In the genomic region with DNA sequence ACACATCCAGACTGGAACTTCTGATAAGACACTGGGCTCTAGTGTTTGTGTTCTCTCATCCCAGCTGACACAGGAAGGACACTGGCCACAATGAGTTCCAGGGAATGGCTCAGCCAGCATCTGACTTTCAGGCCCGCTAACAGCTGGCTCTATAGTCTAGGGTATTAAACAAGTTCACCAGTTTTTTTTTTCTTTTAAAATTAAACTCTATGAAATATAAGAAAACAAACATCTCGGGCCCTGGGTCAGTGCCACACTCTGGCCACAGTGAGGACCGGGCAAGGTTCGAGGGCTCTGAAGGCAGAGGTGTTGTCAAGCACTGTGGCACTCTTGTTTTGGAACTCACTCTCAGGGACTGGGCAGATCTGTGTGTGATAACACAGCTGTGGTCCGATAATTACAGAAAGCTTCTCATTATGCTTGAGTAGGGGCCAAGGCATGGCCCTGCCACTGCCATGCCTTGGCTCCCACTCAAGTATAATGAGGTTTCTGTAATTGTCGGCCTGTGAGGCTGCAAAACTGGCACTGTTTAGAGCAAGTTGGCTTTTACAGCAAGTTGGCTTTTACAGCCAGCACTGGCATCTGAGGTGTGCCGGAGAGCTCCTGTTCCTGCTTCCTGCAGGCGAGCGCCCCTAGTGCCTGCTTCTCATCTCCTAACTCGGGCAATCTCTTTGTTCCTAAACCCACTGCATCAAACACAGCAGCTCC, we compare ENCODE assay signal across 9 cellular contexts.
DNase-seq lines count a peak whose midpoint lies in the region; ATAC-seq and TF ChIP-seq lines count a peak whose summit lies in the region.
"Had no signal": no experiment of that assay in that cellular context is flagged by ENCODE, and none has a peak within 500 bp of the region (broad histone marks: within the 10 kb centered on the region; RNA-seq: fewer than 3 reads in every experiment).

No MANE protein-coding gene starts in this region.

- intact Hi-C loops in IMR-90 (cut with micrococcal nuclease) (no loop called here), dorsolateral prefrontal cortex (cut with DNase I) (loop anchor here in 1 of 2 donors (5.0 kb wide), 1 partner anchor 33 kb away; no protein-coding TSS in a partner anchor)

- H2BK20ac ChIP-seq in IMR-90 (ENCODE audit: low read depth, low read length): no peak overlapping the region

- TF ChIP-seq CTCF in GM12875 (IDR thresholded peaks at IDR 0.05; ENCODE audit: borderline replicate concordance, insufficient read depth, low read depth, low read length) (peak; percentile 60), IMR-90 (conservative IDR thresholded peaks at IDR 0.05; ENCODE audit: low read depth, low read length) (peak; percentile 24), dorsolateral prefrontal cortex (IDR thresholded peaks at IDR 0.05 in 54 of 56, conservative IDR thresholded peaks at IDR 0.05 in 2 of 56; ENCODE audit: low read depth in 1 of 56, partially characterized antibody in 56 of 56) (peak in 52 of 56 donors; percentile 15 to 68 (median 46))

- no peak for DNase-seq in IMR-90
- DNase-seq in dorsolateral prefrontal cortex: peak; percentile 26 to 75 (median 62)
- peak; percentile 79 for DNase-seq in mesendoderm

- no peak for TF ChIP-seq POLR2A in IMR-90 (IDR thresholded peaks at IDR 0.05; ENCODE audit: low read depth, low read length)

- H2BK120ac ChIP-seq in IMR-90 (ENCODE audit: low read depth, low read length): no peak overlapping the region
- H2BK120ac ChIP-seq in mesendoderm (ENCODE audit: low read depth, low read length): no peak overlapping the region

- POLR2A ChIA-PET in IMR-90 (lab: Charles Lee; ENCODE audit: unreplicated experiment): no interaction called here

- H3K36me3 ChIP-seq in IMR-90 (ENCODE audit: control insufficient read depth, insufficient read depth, low read length) (no peaks in the 10 kb centered on the region), mesendoderm (ENCODE audit: control insufficient read depth, insufficient read depth, low read length) (no peaks in the 10 kb centered on the region)

- H3K23ac ChIP-seq in IMR-90 (ENCODE audit: low read depth, low read length) (no peak overlapping the region), mesendoderm (ENCODE audit: low read length) (no peak overlapping the region)

- H3K4me1 ChIP-seq in IMR-90 (ENCODE audit: control insufficient read depth, insufficient read depth, low read length) (no peaks in the 10 kb centered on the region), mesendoderm (ENCODE audit: control insufficient read depth, low read depth, low read length) (no peaks in the 10 kb centered on the region)

- H2AFZ ChIP-seq in IMR-90 (replicated peaks; ENCODE audit: low read length, poor library complexity): no peak overlapping the region

- no peaks in the 10 kb centered on the region for H3K9me1 ChIP-seq in IMR-90 (ENCODE audit: insufficient read depth, low read length)

- H3K4me1 Mint-ChIP-seq in stimulated activated memory B cell treated with anti-CD40 and anti-IgM and Interleukin-4, amounts not matched to agents 10 μg/mL and 1 μg/mL and 100 μg/mL, for 72 hours: peaks cover 6% of the 10 kb centered on the region

- no peak overlapping the region for H3K14ac ChIP-seq in IMR-90 (replicated peaks; ENCODE audit: low read depth, low read length)

- no peak for ATAC-seq in IMR-90 (ENCODE audit: low read depth)
- peak; percentile 63 to 73 for ATAC-seq in activated CD4-positive, CD25-positive, alpha-beta regulatory T cell treated with anti-CD3 and anti-CD28 coated beads, Interleukin-2, amount 50 U/mL, for 24 hours
- no peak for ATAC-seq in stimulated activated memory B cell treated with anti-CD40 and anti-IgM and Interleukin-4, amounts not matched to agents 10 μg/mL and 1 μg/mL and 100 μg/mL, for 72 hours
- ATAC-seq in GM19455 (IDR thresholded peaks at IDR 0.05; ENCODE audit: unreplicated experiment): no peak
- ATAC-seq in HG03108 (IDR thresholded peaks at IDR 0.05; ENCODE audit: unreplicated experiment): no peak

- H3K56ac ChIP-seq in IMR-90 (ENCODE audit: extremely low read depth, insufficient read depth, low read length): no peak overlapping the region
- H3K56ac ChIP-seq in mesendoderm (ENCODE audit: low read length): peak overlapping the region; percentile 50

- no peak for TF ChIP-seq RAD21 in IMR-90 (IDR thresholded peaks at IDR 0.05; ENCODE audit: low read length)

- BruUV-seq in IMR-90 (replicated peaks; lab: Mats Ljungman, UMichigan): no TSS peak

- H3K4ac ChIP-seq in IMR-90 (ENCODE audit: low read depth, low read length) (no peak overlapping the region), mesendoderm (ENCODE audit: low read depth, low read length) (no peak overlapping the region)

- H3K9me3 ChIP-seq in IMR-90 (ENCODE audit: control insufficient read depth, insufficient read depth, low read length): no peaks in the 10 kb centered on the region

- H3K79me1 ChIP-seq in IMR-90 (ENCODE audit: low read depth in 1 of 2, low read length in 2 of 2) (no peaks in the 10 kb centered on the region), mesendoderm (ENCODE audit: low read length) (no peaks in the 10 kb centered on the region)

- H3K4me3 ChIP-seq in GM12875 (ENCODE audit: low read depth, low read length) (no peak overlapping the region), IMR-90 (ENCODE audit: insufficient read depth, low read depth, low read length) (no peak overlapping the region), dorsolateral prefrontal cortex (peak overlapping the region in 19 of 59 donors; percentile 1 to 41 (median 14)), mesendoderm (ENCODE audit: low read length) (no peak overlapping the region)

- H3K27ac Mint-ChIP-seq in stimulated activated memory B cell treated with anti-CD40 and anti-IgM and Interleukin-4, amounts not matched to agents 10 μg/mL and 1 μg/mL and 100 μg/mL, for 72 hours: peak overlapping the region; percentile 75
- H3K27ac Mint-ChIP-seq: IgD-negative memory B cell had no signal

- H4K91ac ChIP-seq in IMR-90 (ENCODE audit: insufficient read depth, low read depth, low read length): no peak overlapping the region

- dilution Hi-C loops in IMR-90 (cut with HindIII; ENCODE audit: low sequenced_read_pairs, unreplicated experiment): no loop called here

- H3K4me2 ChIP-seq in IMR-90 (ENCODE audit: low read depth, low read length) (no peak overlapping the region), mesendoderm (ENCODE audit: low read length) (no peak overlapping the region)

- H3K27me3 ChIP-seq in IMR-90 (ENCODE audit: control insufficient read depth, insufficient read depth, low read length) (no peaks in the 10 kb centered on the region), dorsolateral prefrontal cortex (peaks cover 0 to 79% (median 18%) of the 10 kb centered on the region in 45 donors), mesendoderm (ENCODE audit: insufficient read depth, low read length, poor library complexity) (no peaks in the 10 kb centered on the region)

- WGBS in IMR-90 (ENCODE audit: extremely low coverage in 2 of 2, insufficient read length in 1 of 2), 2 experiments: 80% methylated on average over 1 of the region's 10 CpGs; no CpG with 5 or more reads in 1 of the 2 experiments
- whole genome bisulfite sequencing in mesendoderm (ENCODE audit: extremely low coverage, insufficient coverage, low lambda C conversion rate): no CpG with 5 or more reads among the region's 10 CpGs

- no peaks in the 10 kb centered on the region for H3K27me3 Mint-ChIP-seq in stimulated activated memory B cell treated with anti-CD40 and anti-IgM and Interleukin-4, amounts not matched to agents 10 μg/mL and 1 μg/mL and 100 μg/mL, for 72 hours

- CTCF ChIA-PET in IMR-90 (lab: Yijun Ruan, JAX): interaction anchor here (0.7 to 1.3 kb wide), 3 partner anchors 9 to 127 kb away, joined by 3 to 4 read pairs (median 3); no protein-coding TSS in a partner anchor

- H3K9ac ChIP-seq in IMR-90 (ENCODE audit: low read depth, low read length) (no peak overlapping the region), mesendoderm (ENCODE audit: low read length) (no peak overlapping the region)

- no peak overlapping the region for H2AK5ac ChIP-seq in IMR-90 (ENCODE audit: low read depth, low read length)
- no peak overlapping the region for H2AK5ac ChIP-seq in mesendoderm (ENCODE audit: low read length)

- no peak overlapping the region for H3K4me3 Mint-ChIP-seq in stimulated activated memory B cell treated with anti-CD40 and anti-IgM and Interleukin-4, amounts not matched to agents 10 μg/mL and 1 μg/mL and 100 μg/mL, for 72 hours
- H3K4me3 Mint-ChIP-seq: IgD-negative memory B cell had no signal

- H2BK5ac ChIP-seq in IMR-90 (ENCODE audit: low read depth, low read length, poor library complexity, severe bottlenecking) (no peak overlapping the region), mesendoderm (ENCODE audit: low read length) (no peak overlapping the region)

- H4K5ac ChIP-seq in IMR-90 (ENCODE audit: low read depth, low read length): no peak overlapping the region
- H4K5ac ChIP-seq in mesendoderm (ENCODE audit: low read length): no peak overlapping the region

- H3K79me2 ChIP-seq in mesendoderm (ENCODE audit: control insufficient read depth, insufficient read depth, low read length): no peaks in the 10 kb centered on the region

- H3K36me3 Mint-ChIP-seq in stimulated activated memory B cell treated with anti-CD40 and anti-IgM and Interleukin-4, amounts not matched to agents 10 μg/mL and 1 μg/mL and 100 μg/mL, for 72 hours: no peaks in the 10 kb centered on the region
- H3K36me3 Mint-ChIP-seq: IgD-negative memory B cell had no signal

- H2BK15ac ChIP-seq in IMR-90 (ENCODE audit: low read depth, low read length) (no peak overlapping the region), mesendoderm (replicated peaks; ENCODE audit: low read depth) (no peak overlapping the region)

- in situ Hi-C loops in IMR-90 (cut with MboI; ENCODE audit: low sequenced_read_pairs): no loop called here

- H4K8ac ChIP-seq in IMR-90 (ENCODE audit: low read depth in 2 of 2, low read length in 2 of 2) (no peak overlapping the region), mesendoderm (ENCODE audit: low read depth, low read length) (no peak overlapping the region)

- no peak overlapping the region for H3K27ac ChIP-seq in IMR-90 (ENCODE audit: insufficient read depth, low read length)
- H3K27ac ChIP-seq in dorsolateral prefrontal cortex: peak overlapping the region in 53 of 59 donors; percentile 6 to 86 (median 70)
- H3K27ac ChIP-seq in mesendoderm (ENCODE audit: low read depth, low read length): no peak overlapping the region

- no peak overlapping the region for H2AK9ac ChIP-seq in IMR-90 (replicated peaks; ENCODE audit: low read depth, low read length, poor library complexity)

- H4K20me1 ChIP-seq in IMR-90 (ENCODE audit: insufficient read depth, low read length): no peaks in the 10 kb centered on the region

- H3K18ac ChIP-seq in IMR-90 (ENCODE audit: low read depth, low read length) (no peak overlapping the region), mesendoderm (ENCODE audit: low read length) (peak overlapping the region; percentile 60)

- no peaks in the 10 kb centered on the region for H3K9me3 Mint-ChIP-seq in stimulated activated memory B cell treated with anti-CD40 and anti-IgM and Interleukin-4, amounts not matched to agents 10 μg/mL and 1 μg/mL and 100 μg/mL, for 72 hours

TF ChIP-seq in IMR-90, 13 proteins besides CTCF, POLR2A, EP300 and RAD21 (continues in another document):
- TF ChIP-seq RCOR1 (IDR thresholded peaks at IDR 0.05; ENCODE audit: insufficient replicate concordance, low read length) (no peak), BHLHE40 (IDR thresholded peaks at IDR 0.05; ENCODE audit: low read depth, low read length) (no peak)

Comparison
In these comparisons a context has a peak if more than half of its experiments do, and no peak if none do; other contexts are left out.
1. ATAC-seq: peak in activated CD4-positive, CD25-positive, alpha-beta regulatory T cell treated with anti-CD3 and anti-CD28 coated beads, Interleukin-2, amount 50 U/mL, for 24 hours (2 of 2); none in IMR-90 (single experiment), stimulated activated memory B cell treated with anti-CD40 and anti-IgM and Interleukin-4, amounts not matched to agents 10 μg/mL and 1 μg/mL and 100 μg/mL, for 72 hours (single experiment), GM19455 (single experiment) and HG03108 (single experiment).
2. H3K27ac ChIP-seq: peak in dorsolateral prefrontal cortex (53 of 59); none in IMR-90 (single experiment) and mesendoderm (single experiment).
3. Peak in every context shown above with its lines, with median percentiles within 50 percentile points of each other: CTCF ChIP-seq.